ENCODE assay signal across 10 cellular contexts in the genomic region with DNA sequence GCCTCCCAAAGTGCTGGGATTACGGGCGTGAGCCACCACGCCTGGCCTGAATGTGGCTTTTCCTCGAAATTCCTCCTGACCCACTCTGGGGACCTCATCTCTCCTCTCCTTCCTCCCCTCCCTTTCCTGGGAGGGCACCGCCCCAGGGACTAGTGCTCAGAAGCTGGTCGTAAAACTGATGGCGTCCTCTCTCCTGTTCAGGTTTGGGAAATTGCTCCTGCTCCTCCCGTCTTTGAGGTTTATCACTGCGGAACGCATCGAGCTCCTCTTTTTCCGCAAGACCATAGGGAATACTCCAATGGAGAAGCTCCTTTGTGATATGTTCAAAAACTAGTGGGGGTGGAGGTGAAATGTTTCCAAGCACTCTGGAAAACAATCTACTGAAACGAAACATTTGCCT. TPM values are rescaled to one million over a fixed set of nuclear protein-coding genes. Genes with fewer than 3 reads are reported as not detected.
"Had no signal": no experiment of that assay in that cellular context is flagged by ENCODE, and none has a peak within 500 bp of the region (broad histone marks: within the 10 kb centered on the region; RNA-seq: fewer than 3 reads in every experiment).

No MANE protein-coding gene starts in this region.

- DNase-seq: GM23248, GOT3, H7, HFFc6 had no signal

- H3K4me3 ChIP-seq: GM23248, HAP-1 had no signal

- H3K4me1 Mint-ChIP-seq: IgD-negative memory B cell had no signal

- H3K36me3 ChIP-seq: HAP-1 had no signal

- H3K4me3 Mint-ChIP-seq: HFFc6, IgD-negative memory B cell had no signal

- H3K27ac ChIP-seq: GM23248, HL-60 had no signal

- H3K27me3 Mint-ChIP-seq: IgD-negative memory B cell had no signal

- H3K27ac Mint-ChIP-seq: HFFc6, IgD-negative memory B cell had no signal

- H3K4me1 ChIP-seq: HAP-1 had no signal

RNA-seq across cellular contexts. Expression of gene NR2E3, which starts 7.0 kb away (rescaled TPM):
- total RNA-seq: GM23248, H4, HepG2, HFFc6, HT1080 had no signal
